Comparison of ENCODE assay signal across 8 cellular contexts in the genomic region with DNA sequence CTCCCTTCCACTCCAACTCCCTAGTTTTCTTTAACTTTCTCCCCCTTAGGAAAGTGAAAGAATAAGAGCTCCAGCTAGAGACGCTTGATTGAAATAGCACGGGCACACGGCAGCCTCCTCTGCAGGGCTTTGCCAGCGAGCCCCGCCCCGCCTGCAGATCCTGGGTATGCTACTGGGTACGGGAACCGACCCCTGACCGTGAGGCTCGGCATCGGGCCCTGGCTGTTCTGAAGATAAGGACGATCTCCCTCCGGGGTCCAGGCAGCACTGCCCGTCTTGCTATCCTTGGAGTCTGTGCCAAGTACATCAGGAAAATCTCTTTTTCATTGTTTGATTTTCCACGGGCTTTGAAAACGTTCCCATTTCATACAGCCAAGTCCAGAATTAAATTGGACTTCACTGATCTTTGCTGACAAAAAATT.
DNase-seq lines count a peak whose midpoint lies in the region; ATAC-seq and TF ChIP-seq lines count a peak whose summit lies in the region.

No MANE protein-coding gene starts in this region.

- no peaks in the 10 kb centered on the region for H3K9me3 Mint-ChIP-seq in WTC11

- no peak overlapping the region for H3K27ac Mint-ChIP-seq in WTC11

- H3K4me3 ChIP-seq in dorsolateral prefrontal cortex (peak overlapping the region in 58 of 59 donors; percentile 21 to 77 (median 57)), lower leg skin (ENCODE audit: low read depth, poor library complexity, severe bottlenecking) (no peak overlapping the region)

- H3K27me3 ChIP-seq in dorsolateral prefrontal cortex = peaks cover 0 to 52% (median 15%) of the 10 kb centered on the region in 45 donors

- H3K27ac ChIP-seq in dorsolateral prefrontal cortex = peak overlapping the region in 42 of 59 donors; percentile 9 to 83 (median 61)

- peak overlapping the region; percentile 61 for H3K4me3 Mint-ChIP-seq in WTC11

- H3K4me1 Mint-ChIP-seq in WTC11 = peaks cover 22% of the 10 kb centered on the region

- peak; percentile 74 for DNase-seq in ELR (ENCODE audit: low read depth)
- peak; percentile 72 for DNase-seq in NCI-H1694 treated with DMSO at 0.1 percent for 48 hours (lab: John Stamatoyannopoulos, UW)
- DNase-seq in WTC11 (ENCODE audit: low spot score) = peak; percentile 50
- peak; percentile 32 to 76 (median 69) for DNase-seq in dorsolateral prefrontal cortex
- peak; percentile 39 to 91 for DNase-seq in lower leg skin (ENCODE audit: low spot score in 2 of 2)
- peak in 2 of 3 experiments; percentile 6 to 34 for DNase-seq in stimulated activated CD4-positive, alpha-beta T cell treated with anti-CD3 and anti-CD28 coated beads, TNF-alpha, amount 100 ng/mL, for 24 hours (ENCODE audit: low read depth in 3 of 3)

- ATAC-seq in WTC11 = peak; percentile 82
- no peak for ATAC-seq in HG03460 (IDR thresholded peaks at IDR 0.05; ENCODE audit: unreplicated experiment)
- no peak for ATAC-seq in HG02610 (IDR thresholded peaks at IDR 0.05; ENCODE audit: unreplicated experiment)

- intact Hi-C loops in dorsolateral prefrontal cortex (cut with DNase I) (loop anchor here (1.0 to 10.0 kb wide), 6 partner anchors 81 to 413 kb away; no protein-coding TSS in a partner anchor), lower leg skin (cut with DNase I; ENCODE audit: low total_unique reads) (loop anchor here (5.0 kb wide), 1 partner anchor 416 kb away; no protein-coding TSS in a partner anchor)

- no peak for TF ChIP-seq CTCF in WTC11 (IDR thresholded peaks at IDR 0.05)
- TF ChIP-seq CTCF in dorsolateral prefrontal cortex (IDR thresholded peaks at IDR 0.05 in 54 of 56, conservative IDR thresholded peaks at IDR 0.05 in 2 of 56; ENCODE audit: low read depth in 1 of 56, partially characterized antibody in 56 of 56) = peak in 6 of 56 donors; percentile 4 to 14 (median 10)
- no peak for TF ChIP-seq CTCF in lower leg skin (IDR thresholded peaks at IDR 0.05)

- POLR2A ChIA-PET in WTC11 (lab: Charles Lee) = interaction anchor here (0.6 kb wide), 1 partner anchor 315 kb away, joined by 3 read pairs; no protein-coding TSS in a partner anchor

- H3K36me3 Mint-ChIP-seq in WTC11 = no peaks in the 10 kb centered on the region

- CTCF ChIA-PET in WTC11 (lab: Charles Lee) = interaction anchor here (0.6 to 2.5 kb wide), 69 partner anchors 7 to 978 kb away, joined by 3 to 48 read pairs (median 5); a partner anchor contains a TSS

- peaks cover 43% of the 10 kb centered on the region for H3K27me3 Mint-ChIP-seq in WTC11 (ENCODE audit: low read depth)

- no peak for TF ChIP-seq POLR2A in lower leg skin (IDR thresholded peaks at IDR 0.05)

- WGBS in lower leg skin, 2 donors = 0 to 4% methylated on average over 16 of the region's 16 CpGs

TF ChIP-seq in WTC11, 78 proteins besides CTCF, POLR2A, EP300 and RAD21:
- TF ChIP-seq PRRX2 (CRISPR knock-in tag; IDR thresholded peaks at IDR 0.05) = no peak

Comparison
In these comparisons a context has a peak if more than half of its experiments do, and no peak if none do; other contexts are left out.
1. DNase-seq: peak in every context shown above with its lines; median percentile 74 in ELR; 72 in NCI-H1694 treated with DMSO at 0.1 percent for 48 hours; 69 in dorsolateral prefrontal cortex; 65 in lower leg skin; 50 in WTC11; 20 in stimulated activated CD4-positive, alpha-beta T cell treated with anti-CD3 and anti-CD28 coated beads, TNF-alpha, amount 100 ng/mL, for 24 hours.